8 cellular contexts compared by ENCODE assay signal in genomic region chr12:56021882-56022497, GRCh38.
ATAC-seq lines count a peak whose summit lies in the region.
"Had no signal": no experiment of that assay in that cellular context is flagged by ENCODE, and none has a peak within 500 bp of the region (broad histone marks: within the 10 kb centered on the region; RNA-seq: fewer than 3 reads in every experiment).

No MANE protein-coding gene starts in this region.

- H3K36me3 Mint-ChIP-seq in activated naive CD8-positive, alpha-beta T cell, result peaks cover 7% of the 10 kb centered on the region
- peaks cover 14% of the 10 kb centered on the region for H3K36me3 Mint-ChIP-seq in stimulated activated naive CD8-positive, alpha-beta T cell treated with anti-CD3 and anti-CD28 coated beads, Interleukin-15, Interleukin-2, amounts not matched to agents 100 ng/mL and 50 ng/mL, for 24 hours (ENCODE audit: low read depth)

- ATAC-seq in GM18868 (IDR thresholded peaks at IDR 0.05; ENCODE audit: unreplicated experiment), result no peak
- no peak for ATAC-seq in HG03097 (IDR thresholded peaks at IDR 0.05; ENCODE audit: low FRiP score, unreplicated experiment)
- ATAC-seq in activated CD4-positive, CD25-positive, alpha-beta regulatory T cell treated with anti-CD3 and anti-CD28 coated beads, Interleukin-2, amount 50 U/mL, for 24 hours, result no peak

- H3K27me3 Mint-ChIP-seq in activated naive CD8-positive, alpha-beta T cell, result no peaks in the 10 kb centered on the region
- no peaks in the 10 kb centered on the region for H3K27me3 Mint-ChIP-seq in stimulated activated naive CD8-positive, alpha-beta T cell treated with anti-CD3 and anti-CD28 coated beads, Interleukin-15, Interleukin-2, amounts not matched to agents 100 ng/mL and 50 ng/mL, for 24 hours
- H3K27me3 Mint-ChIP-seq: IgD-negative memory B cell had no signal

- H3K9me3 ChIP-seq in KOPT-K1 (ENCODE audit: insufficient read depth, low read length, poor library complexity, severe bottlenecking), result no peaks in the 10 kb centered on the region

- peak overlapping the region; percentile 33 for H3K4me3 ChIP-seq in iPS-11a (ENCODE audit: low read depth, low read length)

- H3K4me1 Mint-ChIP-seq in activated naive CD8-positive, alpha-beta T cell (ENCODE audit: low read depth), result peaks cover 30% of the 10 kb centered on the region
- H3K4me1 Mint-ChIP-seq in stimulated activated naive CD8-positive, alpha-beta T cell treated with anti-CD3 and anti-CD28 coated beads, Interleukin-15, Interleukin-2, amounts not matched to agents 100 ng/mL and 50 ng/mL, for 24 hours (ENCODE audit: low read depth), result peaks cover 40% of the 10 kb centered on the region

- peak overlapping the region; percentile 94 for H3K4me3 Mint-ChIP-seq in activated naive CD8-positive, alpha-beta T cell
- peak overlapping the region; percentile 92 for H3K4me3 Mint-ChIP-seq in stimulated activated naive CD8-positive, alpha-beta T cell treated with anti-CD3 and anti-CD28 coated beads, Interleukin-15, Interleukin-2, amounts not matched to agents 100 ng/mL and 50 ng/mL, for 24 hours

- H3K36me3 ChIP-seq in KOPT-K1 (ENCODE audit: insufficient read depth, low read length), result peaks cover 15% of the 10 kb centered on the region; the same call in 1 of the 2 replicates

- no peaks in the 10 kb centered on the region for H3K9me3 Mint-ChIP-seq in activated naive CD8-positive, alpha-beta T cell (ENCODE audit: low read depth)
- no peaks in the 10 kb centered on the region for H3K9me3 Mint-ChIP-seq in stimulated activated naive CD8-positive, alpha-beta T cell treated with anti-CD3 and anti-CD28 coated beads, Interleukin-15, Interleukin-2, amounts not matched to agents 100 ng/mL and 50 ng/mL, for 24 hours
- H3K9me3 Mint-ChIP-seq: IgD-negative memory B cell had no signal

- peak overlapping the region; percentile 95 for H3K27ac Mint-ChIP-seq in activated naive CD8-positive, alpha-beta T cell
- H3K27ac Mint-ChIP-seq in stimulated activated naive CD8-positive, alpha-beta T cell treated with anti-CD3 and anti-CD28 coated beads, Interleukin-15, Interleukin-2, amounts not matched to agents 100 ng/mL and 50 ng/mL, for 24 hours, result peak overlapping the region; percentile 92
- H3K27ac Mint-ChIP-seq: IgD-negative memory B cell had no signal

- peak overlapping the region; percentile 84 for H3K27ac ChIP-seq in KOPT-K1 (ENCODE audit: low read depth, low read length, poor library complexity, severe bottlenecking)
